In the genomic region with DNA sequence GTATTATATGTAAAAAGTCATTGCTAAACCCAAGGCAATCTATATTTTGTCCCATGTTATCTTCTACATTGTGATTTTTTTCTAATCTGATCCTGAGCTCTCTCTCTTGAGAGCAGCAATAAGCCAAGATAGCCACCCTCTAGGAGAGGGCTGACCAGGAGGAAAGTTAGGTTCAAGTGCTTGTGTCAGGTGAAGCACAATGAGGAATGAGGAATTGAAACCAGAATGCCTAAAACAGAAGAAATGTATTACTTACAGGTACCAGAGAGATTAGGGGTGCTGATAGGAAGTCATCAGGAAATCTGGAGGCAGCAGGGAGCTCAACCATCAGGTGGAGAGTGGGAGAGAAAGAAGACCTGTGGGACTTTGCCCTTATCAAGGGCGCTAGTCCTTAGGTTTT, we compare ENCODE assay signal across 6 cellular contexts.
"Had no signal": no experiment of that assay in that cellular context is flagged by ENCODE, and none has a peak within 500 bp of the region (broad histone marks: within the 10 kb centered on the region; RNA-seq: fewer than 3 reads in every experiment).

No MANE protein-coding gene starts in this region.

- DNase-seq: GDM1, GF-D8 had no signal

- FAIRE-seq: G401.6, GM12892, GM18507, GM19239 had no signal
